ENCODE assay signal across 13 cellular contexts in the genomic region with DNA sequence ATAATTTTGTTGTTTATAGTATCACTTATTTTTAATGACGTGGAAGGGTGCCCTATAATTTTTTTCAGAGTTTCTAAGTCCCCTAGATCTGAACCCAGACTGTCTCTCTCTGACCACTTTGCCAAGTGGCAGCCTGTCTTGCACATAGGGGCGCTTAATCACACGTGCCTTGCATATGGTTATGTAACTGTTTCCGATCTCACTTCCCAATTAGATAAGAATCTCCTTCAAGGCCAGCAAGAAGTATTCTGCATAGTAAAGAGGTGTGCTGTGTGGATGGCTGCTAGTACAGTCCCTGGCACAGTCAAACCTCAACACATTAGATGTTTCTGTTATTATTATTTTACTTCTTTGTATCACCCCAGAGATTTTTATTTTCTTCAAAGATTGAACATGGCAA.
DNase-seq lines count a peak whose midpoint lies in the region; ATAC-seq and TF ChIP-seq lines count a peak whose summit lies in the region.
"Had no signal": no experiment of that assay in that cellular context is flagged by ENCODE, and none has a peak within 500 bp of the region (broad histone marks: within the 10 kb centered on the region; RNA-seq: fewer than 3 reads in every experiment).

No MANE protein-coding gene starts in this region.

- in situ Hi-C loops in GM13976 (cut with MboI; ENCODE audit: low sequenced_read_pairs, unreplicated experiment): no loop called here

- peak; percentile 17 for DNase-seq in KG1 (lab: John Stamatoyannopoulos, UW)
- peak; percentile 88 for DNase-seq in NOMO-1 treated with DMSO at 0.1 percent for 48 hours (lab: John Stamatoyannopoulos, UW; ENCODE audit: unreplicated experiment)
- peak; percentile 38 for DNase-seq in amniotic epithelial cell (ENCODE audit: low read depth)
- DNase-seq in trophoblast cell: peak; percentile 14 to 73
- no peak for DNase-seq in NCI-H510A treated with DMSO at 0.1 percent for 48 hours (lab: John Stamatoyannopoulos, UW)
- no peak for DNase-seq in GM13976 (ENCODE audit: low spot score)
- DNase-seq: CD4-positive, alpha-beta T cell; H7; NCI-H1436 treated with DMSO at 0.1 percent for 48 hours; NCI-H226; NCI-H526 treated with DMSO at 0.1 percent for 48 hours; SHP77 had no signal

- H4K12ac ChIP-seq in trophoblast cell (ENCODE audit: low read depth, low read length): no peak overlapping the region

- no peak overlapping the region for H3K27ac ChIP-seq in trophoblast cell (ENCODE audit: low read depth, low read length)

- no peak overlapping the region for H3K9ac ChIP-seq in trophoblast cell (ENCODE audit: low read length)

- no peak overlapping the region for H3K18ac ChIP-seq in trophoblast cell (ENCODE audit: low read length)

- no peak overlapping the region for H3K4me2 ChIP-seq in trophoblast cell (ENCODE audit: low read length)

- no peak overlapping the region for H3K14ac ChIP-seq in trophoblast cell (ENCODE audit: low read length)

- no peaks in the 10 kb centered on the region for H3K27me3 ChIP-seq in trophoblast cell (ENCODE audit: insufficient read depth, low read length)

- no peak overlapping the region for H2AK5ac ChIP-seq in trophoblast cell (ENCODE audit: low read length)

- H4K91ac ChIP-seq in trophoblast cell (ENCODE audit: low read depth, low read length): no peak overlapping the region

- no peaks in the 10 kb centered on the region for H3K9me3 ChIP-seq in trophoblast cell (ENCODE audit: insufficient read depth, low read depth, low read length)

- no peaks in the 10 kb centered on the region for H3K36me3 ChIP-seq in trophoblast cell (ENCODE audit: control insufficient read depth in 1 of 2, insufficient read depth in 2 of 2, low read length in 2 of 2)

- no peak overlapping the region for H4K8ac ChIP-seq in trophoblast cell (ENCODE audit: low read depth, low read length)

- H2BK12ac ChIP-seq in trophoblast cell (ENCODE audit: low read length): no peak overlapping the region

- no peak for TF ChIP-seq CTCF in GM13976 (IDR thresholded peaks at IDR 0.05; ENCODE audit: borderline replicate concordance, control extremely low read depth, extremely low read depth, insufficient read depth, missing control alignments)

- H3K4me3 ChIP-seq in trophoblast cell (ENCODE audit: low read depth, low read length): no peak overlapping the region

- H2BK5ac ChIP-seq in trophoblast cell (ENCODE audit: low read depth, low read length, poor library complexity): no peak overlapping the region

- no peak overlapping the region for H2AFZ ChIP-seq in trophoblast cell (ENCODE audit: insufficient read depth, low read length, poor library complexity)

- H3K23ac ChIP-seq in trophoblast cell (ENCODE audit: low read length): no peak overlapping the region

- H3K4me1 ChIP-seq in trophoblast cell (ENCODE audit: control insufficient read depth in 1 of 2, insufficient read depth in 2 of 2, low read length in 2 of 2): no peaks in the 10 kb centered on the region

- H3K79me1 ChIP-seq in trophoblast cell (ENCODE audit: low read length): no peaks in the 10 kb centered on the region

- H2BK120ac ChIP-seq in trophoblast cell (ENCODE audit: insufficient read depth, low read length, poor library complexity): no peak overlapping the region

- no peak overlapping the region for H3K4ac ChIP-seq in trophoblast cell (ENCODE audit: low read depth, low read length)

- no peaks in the 10 kb centered on the region for H3K79me2 ChIP-seq in trophoblast cell (ENCODE audit: control insufficient read depth, insufficient read depth, low read length, poor library complexity)

- ATAC-seq in activated CD4-positive, CD25-positive, alpha-beta regulatory T cell treated with anti-CD3 and anti-CD28 coated beads, Interleukin-2, amount 50 U/mL, for 24 hours: no peak

- WGBS in trophoblast cell (ENCODE audit: extremely low coverage, insufficient coverage, insufficient read length): no CpG with 5 or more reads among the region's 4 CpGs

Comparison
In these comparisons a context has a peak if more than half of its experiments do, and no peak if none do; other contexts are left out.
1. DNase-seq: peak in KG1 (single experiment), NOMO-1 treated with DMSO at 0.1 percent for 48 hours (single experiment), amniotic epithelial cell (single experiment) and trophoblast cell (2 of 2); none in NCI-H510A treated with DMSO at 0.1 percent for 48 hours (single experiment) and GM13976 (single experiment).